ENCODE assay signal across 8 cellular contexts in the genomic region with DNA sequence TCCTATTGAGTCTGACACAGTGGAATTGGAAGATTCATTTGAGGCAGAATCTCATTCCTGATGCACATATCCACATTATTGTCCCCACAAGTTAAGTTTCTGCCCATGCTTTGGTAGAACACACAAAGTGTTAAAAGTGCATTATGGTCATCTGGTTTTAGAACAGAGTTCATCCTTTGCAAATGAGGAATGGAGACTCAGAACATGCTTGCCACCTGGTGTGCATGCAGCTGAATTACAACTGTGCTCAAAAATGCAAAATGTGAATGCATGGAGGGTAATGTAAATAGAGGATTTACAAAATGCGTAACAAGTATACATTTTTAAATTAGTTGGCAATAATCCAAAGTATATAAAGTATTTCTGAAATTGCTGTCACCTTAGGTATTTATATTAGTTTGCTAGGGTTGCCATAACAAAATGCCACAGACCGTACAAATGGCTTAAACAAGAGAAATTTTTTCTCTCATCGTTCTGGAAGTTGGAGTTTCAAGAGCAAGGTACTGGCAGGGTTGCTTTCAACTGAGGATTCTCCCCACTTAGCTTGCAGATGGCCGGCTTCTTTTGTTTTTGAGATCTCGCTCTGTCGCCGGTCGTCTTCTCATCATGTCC.
DNase-seq lines count a peak whose midpoint lies in the region; ATAC-seq and TF ChIP-seq lines count a peak whose summit lies in the region.

No MANE protein-coding gene starts in this region.

- no peaks in the 10 kb centered on the region for H4K20me1 ChIP-seq in IMR-90 (ENCODE audit: insufficient read depth, low read length)

- no peak overlapping the region for H2BK120ac ChIP-seq in IMR-90 (ENCODE audit: low read depth, low read length)

- peak; percentile 77 for TF ChIP-seq CTCF in IMR-90 (conservative IDR thresholded peaks at IDR 0.05; ENCODE audit: low read depth, low read length)

- peak; percentile 40 for DNase-seq in DMS53 treated with DMSO at 0.1 percent for 48 hours (lab: John Stamatoyannopoulos, UW; ENCODE audit: unreplicated experiment)
- peak; percentile 39 for DNase-seq in IMR-90
- DNase-seq in SK-N-DZ (ENCODE audit: low spot score): peak; percentile 59
- DNase-seq in foreskin melanocyte: peak; percentile 22
- peak; percentile 13 for DNase-seq in stimulated activated naive B cell treated with anti-CD40 and anti-IgM and Interleukin-4, amounts not matched to agents 10 μg/mL and 1 μg/mL and 100 μg/mL, for 72 hours
- DNase-seq in activated T-helper 1 cell treated with anti-CD3 and anti-CD28 coated beads, Interleukin-12 subunit alpha, Interleukin-12 subunit beta, Interleukin-2, Interleukin-4 antibody, amounts not matched to agents 30 ng/mL and 10 ng/mL and 1 ng/mL, durations not matched to agents 14 hours and 24 hours and 36 hours (ENCODE audit: low spot score): no peak
- DNase-seq in T-cell: no peak

- no peaks in the 10 kb centered on the region for H3K36me3 Mint-ChIP-seq in stimulated activated naive B cell treated with anti-CD40 and anti-IgM and Interleukin-4, amounts not matched to agents 10 μg/mL and 1 μg/mL and 100 μg/mL, for 72 hours
- no peaks in the 10 kb centered on the region for H3K36me3 Mint-ChIP-seq in activated T-helper 1 cell treated with anti-CD3 and anti-CD28 coated beads, Interleukin-12 subunit alpha, Interleukin-12 subunit beta, Interleukin-2, Interleukin-4 antibody, amounts not matched to agents 30 ng/mL and 10 ng/mL and 1 ng/mL, durations not matched to agents 14 hours and 24 hours and 36 hours (ENCODE audit: low read depth)
- no peaks in the 10 kb centered on the region for H3K36me3 Mint-ChIP-seq in T-cell

- intact Hi-C loops in IMR-90 (cut with micrococcal nuclease): loop anchor here (1.0 to 2.0 kb wide), 2 partner anchors 1021 to 1089 kb away; no protein-coding TSS in a partner anchor
- intact Hi-C loops in activated T-helper 1 cell treated with anti-CD3 and anti-CD28 coated beads, Interleukin-12 subunit alpha, Interleukin-12 subunit beta, Interleukin-2, Interleukin-4 antibody, amounts not matched to agents 30 ng/mL and 10 ng/mL and 1 ng/mL, durations not matched to agents 14 hours and 24 hours and 36 hours (cut with micrococcal nuclease): no loop called here

- H4K91ac ChIP-seq in IMR-90 (ENCODE audit: insufficient read depth, low read depth, low read length): no peak overlapping the region

- no peak overlapping the region for H2BK20ac ChIP-seq in IMR-90 (ENCODE audit: low read depth, low read length)

- no peak overlapping the region for H3K4ac ChIP-seq in IMR-90 (ENCODE audit: low read depth, low read length)

- H2BK15ac ChIP-seq in IMR-90 (ENCODE audit: low read depth, low read length): no peak overlapping the region

- no peak overlapping the region for H3K27ac ChIP-seq in IMR-90 (ENCODE audit: insufficient read depth, low read length)

- no peak overlapping the region for H3K27ac Mint-ChIP-seq in stimulated activated naive B cell treated with anti-CD40 and anti-IgM and Interleukin-4, amounts not matched to agents 10 μg/mL and 1 μg/mL and 100 μg/mL, for 72 hours
- no peak overlapping the region for H3K27ac Mint-ChIP-seq in activated T-helper 1 cell treated with anti-CD3 and anti-CD28 coated beads, Interleukin-12 subunit alpha, Interleukin-12 subunit beta, Interleukin-2, Interleukin-4 antibody, amounts not matched to agents 30 ng/mL and 10 ng/mL and 1 ng/mL, durations not matched to agents 14 hours and 24 hours and 36 hours
- no peak overlapping the region for H3K27ac Mint-ChIP-seq in T-cell

- H3K9me3 ChIP-seq in IMR-90 (ENCODE audit: control insufficient read depth, insufficient read depth, low read length): no peaks in the 10 kb centered on the region

- H3K27me3 ChIP-seq in IMR-90 (ENCODE audit: control insufficient read depth, insufficient read depth, low read length): no peaks in the 10 kb centered on the region

- dilution Hi-C loops in IMR-90 (cut with HindIII; ENCODE audit: low sequenced_read_pairs, unreplicated experiment): no loop called here

- H2AK9ac ChIP-seq in IMR-90 (replicated peaks; ENCODE audit: low read depth, low read length, poor library complexity): no peak overlapping the region

- no peaks in the 10 kb centered on the region for H3K36me3 ChIP-seq in IMR-90 (ENCODE audit: control insufficient read depth, insufficient read depth, low read length)

- H3K4me1 Mint-ChIP-seq in stimulated activated naive B cell treated with anti-CD40 and anti-IgM and Interleukin-4, amounts not matched to agents 10 μg/mL and 1 μg/mL and 100 μg/mL, for 72 hours: peaks cover 0 to 1% of the 10 kb centered on the region in 2 donors
- H3K4me1 Mint-ChIP-seq in activated T-helper 1 cell treated with anti-CD3 and anti-CD28 coated beads, Interleukin-12 subunit alpha, Interleukin-12 subunit beta, Interleukin-2, Interleukin-4 antibody, amounts not matched to agents 30 ng/mL and 10 ng/mL and 1 ng/mL, durations not matched to agents 14 hours and 24 hours and 36 hours (ENCODE audit: low read depth): no peaks in the 10 kb centered on the region
- no peaks in the 10 kb centered on the region for H3K4me1 Mint-ChIP-seq in T-cell

- in situ Hi-C loops in IMR-90 (cut with MboI; ENCODE audit: low sequenced_read_pairs): loop anchor here (25.0 kb wide), 1 partner anchor 1818 kb away; no protein-coding TSS in a partner anchor

- 60% methylated on average over 1 of the region's 8 CpGs; no CpG with 5 or more reads in 1 of the 2 experiments for WGBS in IMR-90 (ENCODE audit: extremely low coverage in 2 of 2, insufficient read length in 1 of 2), 2 experiments

- no peak overlapping the region for H3K14ac ChIP-seq in IMR-90 (replicated peaks; ENCODE audit: low read depth, low read length)

- TF ChIP-seq RAD21 in IMR-90 (IDR thresholded peaks at IDR 0.05; ENCODE audit: low read length): peak; percentile 81

- peak; percentile 65 for ATAC-seq in GM19468 (IDR thresholded peaks at IDR 0.05; ENCODE audit: extremely low read depth, unreplicated experiment)
- peak; percentile 90 for ATAC-seq in IMR-90 (ENCODE audit: low read depth)
- peak; percentile 52 to 65 for ATAC-seq in stimulated activated naive B cell treated with anti-CD40 and anti-IgM and Interleukin-4, amounts not matched to agents 10 μg/mL and 1 μg/mL and 100 μg/mL, for 72 hours (replicated peaks)
- no peak for ATAC-seq in T-cell (replicated peaks in 1 of 4)

- H4K8ac ChIP-seq in IMR-90 (ENCODE audit: low read depth in 2 of 2, low read length in 2 of 2): no peak overlapping the region

- H3K4me1 ChIP-seq in IMR-90 (ENCODE audit: control insufficient read depth, insufficient read depth, low read length): no peaks in the 10 kb centered on the region

- no peak for TF ChIP-seq POLR2A in IMR-90 (IDR thresholded peaks at IDR 0.05; ENCODE audit: low read depth, low read length)

- no peak overlapping the region for H3K9ac ChIP-seq in IMR-90 (ENCODE audit: low read depth, low read length)

- no TSS peak for BruUV-seq in IMR-90 (replicated peaks; lab: Mats Ljungman, UMichigan)

- no peak overlapping the region for H2AK5ac ChIP-seq in IMR-90 (ENCODE audit: low read depth, low read length)

- CTCF ChIA-PET in IMR-90 (lab: Yijun Ruan, JAX): interaction anchor here (1.0 to 3.7 kb wide), 3 partner anchors 10 to 1090 kb away, joined by 3 to 27 read pairs (median 4); no protein-coding TSS in a partner anchor
- CTCF ChIA-PET in T-cell (lab: Charles Lee): no interaction called here

- H3K18ac ChIP-seq in IMR-90 (ENCODE audit: low read depth, low read length): no peak overlapping the region

- POLR2A ChIA-PET in IMR-90 (lab: Charles Lee; ENCODE audit: unreplicated experiment): no interaction called here
- POLR2A ChIA-PET in T-cell (lab: Charles Lee): no interaction called here

- no peak overlapping the region for H3K23ac ChIP-seq in IMR-90 (ENCODE audit: low read depth, low read length)

- H3K4me3 ChIP-seq in IMR-90 (ENCODE audit: insufficient read depth, low read depth, low read length): no peak overlapping the region

- no peak overlapping the region for H4K5ac ChIP-seq in IMR-90 (ENCODE audit: low read depth, low read length)

- H3K4me3 Mint-ChIP-seq in stimulated activated naive B cell treated with anti-CD40 and anti-IgM and Interleukin-4, amounts not matched to agents 10 μg/mL and 1 μg/mL and 100 μg/mL, for 72 hours: no peak overlapping the region
- H3K4me3 Mint-ChIP-seq in activated T-helper 1 cell treated with anti-CD3 and anti-CD28 coated beads, Interleukin-12 subunit alpha, Interleukin-12 subunit beta, Interleukin-2, Interleukin-4 antibody, amounts not matched to agents 30 ng/mL and 10 ng/mL and 1 ng/mL, durations not matched to agents 14 hours and 24 hours and 36 hours: no peak overlapping the region
- H3K4me3 Mint-ChIP-seq in T-cell: no peak overlapping the region

- no peak overlapping the region for H3K4me2 ChIP-seq in IMR-90 (ENCODE audit: low read depth, low read length)

- no peaks in the 10 kb centered on the region for H3K9me1 ChIP-seq in IMR-90 (ENCODE audit: insufficient read depth, low read length)

- H3K9me3 Mint-ChIP-seq in stimulated activated naive B cell treated with anti-CD40 and anti-IgM and Interleukin-4, amounts not matched to agents 10 μg/mL and 1 μg/mL and 100 μg/mL, for 72 hours: peaks cover 0 to 2% of the 10 kb centered on the region in 2 donors
- no peaks in the 10 kb centered on the region for H3K9me3 Mint-ChIP-seq in activated T-helper 1 cell treated with anti-CD3 and anti-CD28 coated beads, Interleukin-12 subunit alpha, Interleukin-12 subunit beta, Interleukin-2, Interleukin-4 antibody, amounts not matched to agents 30 ng/mL and 10 ng/mL and 1 ng/mL, durations not matched to agents 14 hours and 24 hours and 36 hours
- H3K9me3 Mint-ChIP-seq in T-cell: peaks cover 0 to 4% (median 0%) of the 10 kb centered on the region in 3 donors

- no peaks in the 10 kb centered on the region for H3K79me1 ChIP-seq in IMR-90 (ENCODE audit: low read depth in 1 of 2, low read length in 2 of 2)

- peaks cover 6 to 22% of the 10 kb centered on the region in 2 donors for H3K27me3 Mint-ChIP-seq in stimulated activated naive B cell treated with anti-CD40 and anti-IgM and Interleukin-4, amounts not matched to agents 10 μg/mL and 1 μg/mL and 100 μg/mL, for 72 hours
- H3K27me3 Mint-ChIP-seq in activated T-helper 1 cell treated with anti-CD3 and anti-CD28 coated beads, Interleukin-12 subunit alpha, Interleukin-12 subunit beta, Interleukin-2, Interleukin-4 antibody, amounts not matched to agents 30 ng/mL and 10 ng/mL and 1 ng/mL, durations not matched to agents 14 hours and 24 hours and 36 hours (ENCODE audit: insufficient read depth): no peaks in the 10 kb centered on the region
- no peaks in the 10 kb centered on the region for H3K27me3 Mint-ChIP-seq in T-cell

- no peak overlapping the region for H2BK5ac ChIP-seq in IMR-90 (ENCODE audit: low read depth, low read length, poor library complexity, severe bottlenecking)

- H3K56ac ChIP-seq in IMR-90 (ENCODE audit: extremely low read depth, insufficient read depth, low read length): no peak overlapping the region

- H2AFZ ChIP-seq in IMR-90 (replicated peaks; ENCODE audit: low read length, poor library complexity): no peak overlapping the region

Comparison
In these comparisons a context has a peak if more than half of its experiments do, and no peak if none do; other contexts are left out.
1. DNase-seq: peak in DMS53 treated with DMSO at 0.1 percent for 48 hours (single experiment), IMR-90 (single experiment), SK-N-DZ (single experiment), foreskin melanocyte (single experiment) and stimulated activated naive B cell treated with anti-CD40 and anti-IgM and Interleukin-4, amounts not matched to agents 10 μg/mL and 1 μg/mL and 100 μg/mL, for 72 hours (single experiment); none in activated T-helper 1 cell treated with anti-CD3 and anti-CD28 coated beads, Interleukin-12 subunit alpha, Interleukin-12 subunit beta, Interleukin-2, Interleukin-4 antibody, amounts not matched to agents 30 ng/mL and 10 ng/mL and 1 ng/mL, durations not matched to agents 14 hours and 24 hours and 36 hours (single experiment) and T-cell (0 of 34).
2. ATAC-seq: peak in GM19468 (single experiment), IMR-90 (single experiment) and stimulated activated naive B cell treated with anti-CD40 and anti-IgM and Interleukin-4, amounts not matched to agents 10 μg/mL and 1 μg/mL and 100 μg/mL, for 72 hours (2 of 2); none in T-cell (0 of 4).